Comparison of ENCODE assay signal across 28 cellular contexts in the genomic region with DNA sequence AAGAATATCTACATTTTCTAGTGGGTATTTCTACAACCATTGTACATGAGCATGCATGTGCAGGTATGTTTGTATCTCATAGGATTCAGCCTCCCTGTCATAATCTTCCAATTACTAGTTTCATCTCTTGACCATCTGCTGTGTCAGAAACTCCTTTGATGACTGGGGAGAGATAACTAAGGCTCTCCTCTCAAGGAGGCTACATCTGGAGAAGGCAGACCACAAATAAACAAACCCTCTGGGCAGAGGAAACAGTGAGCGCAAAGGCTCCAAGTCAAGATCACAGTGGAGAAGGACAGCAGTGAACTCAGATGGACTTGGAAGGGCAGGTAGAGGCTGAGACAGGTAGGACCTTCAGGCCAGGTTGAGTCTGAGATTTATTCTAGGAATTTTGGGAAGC.
"Had no signal": no experiment of that assay in that cellular context is flagged by ENCODE, and none has a peak within 500 bp of the region (broad histone marks: within the 10 kb centered on the region; RNA-seq: fewer than 3 reads in every experiment).

No MANE protein-coding gene starts in this region.

- DNase-seq: activated B cell treated with CpG ODN at 0.5 μM for 24 hours; activated CD4-positive, alpha-beta T cell treated with anti-CD3 and anti-CD28 coated beads, Interleukin-2, amount 50 U/mL, for 1 hour; activated CD8-positive, alpha-beta T cell treated with anti-CD3 and anti-CD28 coated beads for 36 hours; activated gamma-delta T cell treated with Interleukin-2 at 50 U/mL for 16 hours; activated naive CD4-positive, alpha-beta T cell treated with anti-CD3 and anti-CD28 coated beads, Interleukin-2, amount 50 U/mL, for 16 hours; activated T-cell treated with anti-CD3 and anti-CD28 coated beads, Interleukin-2, amount 50 U/mL, for 4 hours; amniotic stem cell; central memory CD4-positive, alpha-beta T cell; dermis blood vessel endothelial cell; effector CD4-positive, alpha-beta T cell; foreskin melanocyte; heart right ventricle; left lung; mucosa of descending colon; posterior cingulate gyrus; right cardiac atrium; stimulated activated CD4-positive, alpha-beta T cell treated with anti-CD3 and anti-CD28 coated beads, Interleukin-15, amount 100 ng/mL, for 24 hours; stimulated activated CD4-positive, alpha-beta T cell treated with anti-CD3 and anti-CD28 coated beads, Interleukin-2, amount 100 ng/mL, for 24 hours; stimulated activated naive B cell treated with anti-CD40 and anti-IgM and Interleukin-4, amounts not matched to agents 10 μg/mL and 1 μg/mL and 100 μg/mL, for 72 hours; stomach; T-helper 9 cell; thyroid gland; upper lobe of left lung had no signal

- H3K9me3 ChIP-seq: breast epithelium, esophagus muscularis mucosa, heart right ventricle, left lung, mucosa of descending colon, stomach, thyroid gland, upper lobe of left lung had no signal

- H3K4me1 ChIP-seq: breast epithelium, esophagus muscularis mucosa, heart right ventricle, left lung, stomach, upper lobe of left lung had no signal

- H3K4me3 ChIP-seq: breast epithelium, esophagus muscularis mucosa, heart right ventricle, left lung, lung, mucosa of descending colon, stomach, thyroid gland, upper lobe of left lung had no signal

- ATAC-seq: activated CD8-positive, alpha-beta T cell treated with anti-CD3 and anti-CD28 coated beads for 36 hours; activated T-cell treated with anti-CD3 and anti-CD28 coated beads, Interleukin-2, amount 50 U/mL, for 4 hours; activated T-helper 17 cell treated with anti-CD3 and anti-CD28 coated beads, Interleukin-2, amount 50 U/mL, for 72 hours; heart right ventricle; left lung; mucosa of descending colon; right cardiac atrium; stimulated activated naive B cell treated with anti-CD40 and anti-IgM and Interleukin-4, amounts not matched to agents 10 μg/mL and 1 μg/mL and 100 μg/mL, for 72 hours had no signal

- H3K27me3 ChIP-seq: breast epithelium, esophagus muscularis mucosa, heart right ventricle, left lung, stomach, thyroid gland, upper lobe of left lung had no signal

- H3K36me3 ChIP-seq: breast epithelium, upper lobe of left lung had no signal

- H3K27ac ChIP-seq: breast epithelium, esophagus muscularis mucosa, heart right ventricle, left lung, stomach, thyroid gland, upper lobe of left lung had no signal

- FAIRE-seq: islet of Langerhans had no signal
